Comparison of ENCODE assay signal across 26 cellular contexts in genomic region chr7:83248000-83248399, GRCh38.
DNase-seq lines count a peak whose midpoint lies in the region; ATAC-seq, FAIRE-seq and TF ChIP-seq lines count a peak whose summit lies in the region.
"Had no signal": no experiment of that assay in that cellular context is flagged by ENCODE, and none has a peak within 500 bp of the region (broad histone marks: within the 10 kb centered on the region; RNA-seq: fewer than 3 reads in every experiment).

No MANE protein-coding gene starts in this region.

- H3K9ac ChIP-seq in PC-3 (ENCODE audit: low read length): no peak overlapping the region
- no peak overlapping the region for H3K9ac ChIP-seq in H1 (replicated peaks in 1 of 4; ENCODE audit: extremely low read depth in 1 of 4, low read depth in 3 of 4, low read length in 3 of 4)

- no peak overlapping the region for H4K5ac ChIP-seq in H1 (ENCODE audit: insufficient read length, low read depth, low read length)

- POLR2A ChIA-PET in PC-3 (lab: Charles Lee; ENCODE audit: unreplicated experiment): no interaction called here
- POLR2A ChIA-PET in H1 (lab: Charles Lee; ENCODE audit: partially characterized antibody): no interaction called here

- peaks cover 2% of the 10 kb centered on the region; the same call in 2 of the 3 replicates for H3K4me1 Mint-ChIP-seq in GM23338
- H3K4me1 Mint-ChIP-seq: CD4-positive, alpha-beta memory T cell had no signal

- no peak overlapping the region for H4K91ac ChIP-seq in H1 (replicated peaks; ENCODE audit: insufficient read length, low read length)

- no peaks in the 10 kb centered on the region for H3K79me2 ChIP-seq in GM23338 (replicated peaks; ENCODE audit: insufficient read depth)
- no peaks in the 10 kb centered on the region for H3K79me2 ChIP-seq in PC-3 (ENCODE audit: low read length)
- no peaks in the 10 kb centered on the region for H3K79me2 ChIP-seq in H1 (ENCODE audit: control insufficient read depth in 1 of 2, insufficient read depth in 2 of 2, low read length in 2 of 2)

- H2AFZ ChIP-seq in GM23338: peak overlapping the region; percentile 49; the same call in 1 of the 2 replicates
- H2AFZ ChIP-seq in PC-3 (ENCODE audit: low read length): 0 out of 2 replicates have a peak overlapping the region, but pooled peaks have one; percentile 18
- no peak overlapping the region for H2AFZ ChIP-seq in H1 (ENCODE audit: low read length)

- ATAC-seq in GM23338 (no peak), PC-3 (no peak), HG02759 (IDR thresholded peaks at IDR 0.05; ENCODE audit: unreplicated experiment) (no peak), HG03108 (IDR thresholded peaks at IDR 0.05; ENCODE audit: unreplicated experiment) (no peak)
- ATAC-seq: GM12878 had no signal

- CTCF ChIA-PET in PC-3 (lab: Charles Lee): no interaction called here
- CTCF ChIA-PET in H1 (lab: Charles Lee; ENCODE audit: partially characterized antibody): no interaction called here

- no peak overlapping the region for H3K56ac ChIP-seq in H1 (replicated peaks; ENCODE audit: insufficient read length, low read depth, low read length)

- no peak overlapping the region for H3K18ac ChIP-seq in H1 (ENCODE audit: extremely low read depth, low read length)

- H2BK20ac ChIP-seq in H1 (ENCODE audit: low read length): no peak overlapping the region

- TF ChIP-seq RAD21 in H1 (IDR thresholded peaks at IDR 0.05 in 1 of 2, conservative IDR thresholded peaks at IDR 0.05 in 1 of 2; ENCODE audit: low read depth in 2 of 2, low read length in 2 of 2): no peak

- no peak for TF ChIP-seq POLR2A in H1 (IDR thresholded peaks at IDR 0.05; ENCODE audit: control extremely low read depth in 1 of 2, low read depth in 2 of 2, low read length in 2 of 2)

- no peaks in the 10 kb centered on the region for H3F3A ChIP-seq in GM23338 (replicated peaks; ENCODE audit: low read depth)
- no peaks in the 10 kb centered on the region for H3F3A ChIP-seq in PC-3 (ENCODE audit: low read length, unreplicated experiment)

- H3K9me3 ChIP-seq in PC-3 (ENCODE audit: low read length) (no peaks in the 10 kb centered on the region), H1 (ENCODE audit: insufficient read depth in 2 of 2, low read depth in 1 of 2, low read length in 1 of 2) (no peaks in the 10 kb centered on the region)
- H3K9me3 ChIP-seq: Peyer's patch had no signal

- peak; percentile 12 for DNase-seq in GM23338 (ENCODE audit: low spot score)
- peak; percentile 4 for DNase-seq in PC-3
- DNase-seq in H1 (ENCODE audit: low read depth in 1 of 2, low spot score in 2 of 2): no peak
- DNase-seq in iPS-NIHi11 (ENCODE audit: low spot score): no peak
- no peak for DNase-seq in HuH-7.5 (ENCODE audit: low spot score)
- DNase-seq: C1 segment of cervical spinal cord; CD4-positive, alpha-beta memory T cell; COR-L47; EL; GDM1; H9; HFFc6; Kasumi-1; NCI-H1105; NCI-H146; NCI-H1930; NCI-H2107; NCI-H446 treated with DMSO at 0.1 percent for 48 hours; NCI-H526; Peyer's patch; SHP77 treated with DMSO at 0.1 percent for 48 hours; T-helper 1 cell had no signal

- no TSS peak for BruUV-seq in PC-3 (replicated peaks; lab: Mats Ljungman, UMichigan)

- H3K27me3 Mint-ChIP-seq in GM23338 (ENCODE audit: insufficient read depth, low read depth, poor library complexity): no peaks in the 10 kb centered on the region
- H3K27me3 Mint-ChIP-seq: CD4-positive, alpha-beta memory T cell had no signal

- no peak for TF ChIP-seq EP300 in H1 (IDR thresholded peaks at IDR 0.05; ENCODE audit: borderline replicate concordance in 1 of 2, low read depth in 2 of 2, low read length in 2 of 2)

- H4K20me1 ChIP-seq in GM23338 (replicated peaks; ENCODE audit: insufficient read depth): no peaks in the 10 kb centered on the region
- no peaks in the 10 kb centered on the region for H4K20me1 ChIP-seq in PC-3 (ENCODE audit: low read length)
- H4K20me1 ChIP-seq in H1 (replicated peaks in 1 of 2; ENCODE audit: control insufficient read depth in 1 of 2, insufficient read depth in 2 of 2, low read length in 2 of 2): no peaks in the 10 kb centered on the region

- H3K9me3 Mint-ChIP-seq in GM23338: peaks cover 8% of the 10 kb centered on the region; the same call in 1 of the 3 replicates

- H2AK5ac ChIP-seq in H1 (ENCODE audit: low read depth, low read length): no peak overlapping the region

- H3K4ac ChIP-seq in H1 (replicated peaks; ENCODE audit: insufficient read length, low read depth, low read length): no peak overlapping the region

- no peak for FAIRE-seq in H1 (lab: Jason Lieb, UNC)
- FAIRE-seq: GM12878, GM19239 had no signal

- H2BK15ac ChIP-seq in H1 (ENCODE audit: low read length): no peak overlapping the region

- H3K36me3 Mint-ChIP-seq in GM23338 (ENCODE audit: low read depth): peaks cover 3% of the 10 kb centered on the region; the same call in 1 of the 3 replicates
- H3K36me3 Mint-ChIP-seq: CD4-positive, alpha-beta memory T cell had no signal

- peak overlapping the region; percentile 87 for H3K27ac Mint-ChIP-seq in GM23338
- H3K27ac Mint-ChIP-seq: CD4-positive, alpha-beta memory T cell; H9; HFFc6 had no signal

- H3K4me3 ChIP-seq in GM23338 (no peak overlapping the region), PC-3 (ENCODE audit: low read length) (no peak overlapping the region), H1 (ENCODE audit: extremely low read depth in 1 of 4, insufficient read depth in 2 of 4, low read depth in 3 of 4, low read length in 4 of 4) (no peak overlapping the region)
- H3K4me3 ChIP-seq: GM12878, Peyer's patch had no signal

- H2BK5ac ChIP-seq in H1 (ENCODE audit: low read depth, low read length): no peak overlapping the region

- H3K4me1 ChIP-seq in GM23338 (ENCODE audit: insufficient read depth): no peaks in the 10 kb centered on the region
- H3K4me1 ChIP-seq in PC-3 (ENCODE audit: insufficient read depth, low read length): no peaks in the 10 kb centered on the region
- no peaks in the 10 kb centered on the region for H3K4me1 ChIP-seq in H1 (replicated peaks in 1 of 4; ENCODE audit: control insufficient read depth in 3 of 4, insufficient read depth in 4 of 4, low read length in 3 of 4)
- H3K4me1 ChIP-seq: Peyer's patch had no signal

- intact Hi-C loops in PC-3 (cut with micrococcal nuclease): no loop called here

- no peak overlapping the region for H2BK12ac ChIP-seq in H1 (ENCODE audit: low read depth, low read length)

- H3K27ac ChIP-seq in GM23338 (ENCODE audit: low read depth) (no peak overlapping the region), PC-3 (ENCODE audit: low read length) (no peak overlapping the region), H1 (ENCODE audit: low read depth, low read length) (no peak overlapping the region)
- H3K27ac ChIP-seq: Peyer's patch had no signal

- no peaks in the 10 kb centered on the region for H3K23me2 ChIP-seq in H1 (ENCODE audit: low read depth, low read length)

- H3K36me3 ChIP-seq in GM23338 (ENCODE audit: insufficient read depth) (no peaks in the 10 kb centered on the region), PC-3 (ENCODE audit: low read depth, low read length) (no peaks in the 10 kb centered on the region), H1 (ENCODE audit: control insufficient read depth in 2 of 4, insufficient read depth in 4 of 4, low read length in 3 of 4) (no peaks in the 10 kb centered on the region)
- H3K36me3 ChIP-seq: Peyer's patch had no signal

- no peak overlapping the region for H3K14ac ChIP-seq in H1 (ENCODE audit: insufficient read length)

- 92% methylated on average over 3 of the region's 3 CpGs; no CpG with 5 or more reads in 1 of the 2 experiments for WGBS in H1 (ENCODE audit: extremely low coverage in 1 of 2, insufficient coverage in 1 of 2, insufficient read length in 1 of 2, insufficient replicate concordance in 2 of 2, low coverage in 1 of 2, low lambda C conversion rate in 2 of 2, missing lambda C conversion rate in 1 of 2), 2 experiments

- H3K23ac ChIP-seq in H1 (ENCODE audit: insufficient read length): no peak overlapping the region

- H2BK120ac ChIP-seq in H1 (replicated peaks; ENCODE audit: low read depth, low read length): no peak overlapping the region

- no peaks in the 10 kb centered on the region for H3K9me2 ChIP-seq in GM23338 (ENCODE audit: insufficient read depth)
- no peaks in the 10 kb centered on the region for H3K9me2 ChIP-seq in PC-3 (replicated peaks; ENCODE audit: low read length)

- H3K4me3 Mint-ChIP-seq in GM23338: no peak overlapping the region
- H3K4me3 Mint-ChIP-seq: H9, HFFc6 had no signal

- H3K27me3 ChIP-seq in GM23338 (ENCODE audit: insufficient read depth): no peaks in the 10 kb centered on the region
- H3K27me3 ChIP-seq in PC-3 (ENCODE audit: low read length): no peaks in the 10 kb centered on the region
- no peaks in the 10 kb centered on the region for H3K27me3 ChIP-seq in H1 (replicated peaks in 1 of 4; ENCODE audit: control insufficient read depth in 3 of 4, extremely low read depth in 1 of 4, insufficient read depth in 3 of 4, low read length in 3 of 4)
- H3K27me3 ChIP-seq: Peyer's patch had no signal

- H3K79me1 ChIP-seq in H1 (ENCODE audit: low read depth, low read length): no peaks in the 10 kb centered on the region

- H4K8ac ChIP-seq in H1 (ENCODE audit: extremely low read depth, insufficient read depth, low read length): no peak overlapping the region

- TF ChIP-seq CTCF in GM23338 (conservative IDR thresholded peaks at IDR 0.05; ENCODE audit: low read depth in 2 of 2) (no peak), PC-3 (conservative IDR thresholded peaks at IDR 0.05; ENCODE audit: low read depth, low read length) (no peak), H1 (IDR thresholded peaks at IDR 0.05; ENCODE audit: control extremely low read depth in 1 of 3, insufficient read depth in 1 of 3, low read depth in 1 of 3, low read length in 3 of 3) (no peak)

- no peak overlapping the region for H3K4me2 ChIP-seq in GM23338
- no peak overlapping the region for H3K4me2 ChIP-seq in PC-3 (ENCODE audit: low read length)
- H3K4me2 ChIP-seq in H1 (ENCODE audit: insufficient read depth in 1 of 2, low read depth in 2 of 2, low read length in 2 of 2): no peak overlapping the region

TF ChIP-seq in GM23338, 12 proteins besides CTCF, POLR2A, EP300 and RAD21 (continues in another document):
- TF ChIP-seq NANOG (IDR thresholded peaks at IDR 0.05; ENCODE audit: borderline replicate concordance): no peak
- TF ChIP-seq POLR2AphosphoS5 (IDR thresholded peaks at IDR 0.05; ENCODE audit: low read depth): no peak
- no peak for TF ChIP-seq CREB1 (CRISPR knock-in tag; IDR thresholded peaks at IDR 0.05; ENCODE audit: low read depth)

TF ChIP-seq in H1, 55 proteins besides CTCF, POLR2A, EP300 and RAD21 (continues in another document):
- TF ChIP-seq NANOG (IDR thresholded peaks at IDR 0.05; ENCODE audit: insufficient read depth, low read depth, low read length, poor library complexity, severe bottlenecking) (no peak), YY1 (IDR thresholded peaks at IDR 0.05; ENCODE audit: low read depth, low read length) (no peak), HDAC2 (IDR thresholded peaks at IDR 0.05; ENCODE audit: borderline replicate concordance in 1 of 2, low read depth in 2 of 2, low read length in 2 of 2) (no peak), MAFK (IDR thresholded peaks at IDR 0.05; ENCODE audit: low read depth, low read length) (peak; percentile 80), BACH1 (IDR thresholded peaks at IDR 0.05; ENCODE audit: low read length) (peak; percentile 78; the same call in 1 of the 2 replicates)

Comparison
In these comparisons a context has a peak if more than half of its experiments do, and no peak if none do; other contexts are left out.
1. DNase-seq: peak in GM23338 (single experiment) and PC-3 (single experiment); none in H1 (0 of 2), iPS-NIHi11 (single experiment) and HuH-7.5 (single experiment).